ENCODE assay signal across 8 cellular contexts in the genomic region with DNA sequence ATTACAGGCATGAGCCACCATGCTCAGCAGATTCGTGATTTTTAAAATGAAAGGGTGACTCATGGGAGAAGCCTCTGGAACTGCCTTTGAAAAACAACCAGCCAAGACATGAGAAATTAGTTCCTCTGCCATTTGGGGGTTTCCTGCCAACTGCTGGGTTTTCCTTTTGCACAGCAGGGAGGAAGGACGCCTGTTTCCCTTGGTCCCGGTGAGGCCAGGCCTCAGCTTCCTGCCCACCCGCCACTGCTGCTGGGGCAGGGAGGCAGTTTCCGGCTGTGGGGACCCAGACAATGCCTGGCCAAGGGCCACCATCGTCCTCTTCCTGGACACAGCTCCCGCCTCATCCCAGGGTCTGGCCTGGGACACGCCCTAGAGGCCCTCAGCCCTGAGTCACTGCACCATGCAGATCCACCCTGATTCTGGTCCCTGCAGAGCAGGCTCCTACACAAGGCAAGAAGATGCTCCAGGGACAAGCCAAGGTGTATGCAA. TPM values are rescaled to one million over a fixed set of nuclear protein-coding genes. Genes with fewer than 3 reads are reported as not detected.
DNase-seq lines count a peak whose midpoint lies in the region; ATAC-seq and TF ChIP-seq lines count a peak whose summit lies in the region.

No MANE protein-coding gene starts in this region.

- H3K27ac ChIP-seq in RWPE2 (ENCODE audit: poor library complexity, severe bottlenecking), result peak overlapping the region; percentile 82

- H3K4me1 Mint-ChIP-seq in natural killer cell, result peaks cover 21 to 43% of the 10 kb centered on the region in 2 donors
- H3K4me1 Mint-ChIP-seq in type B pancreatic cell (ENCODE audit: unreplicated experiment), result peaks cover 35% of the 10 kb centered on the region

- DNase-seq in GM04504 (ENCODE audit: low read depth), result peak; percentile 76
- no peak for DNase-seq in RWPE2 (ENCODE audit: low spot score)
- DNase-seq in dermis blood vessel endothelial cell, result peak; percentile 98
- peak; percentile 91 for DNase-seq in myocyte (ENCODE audit: low read depth)
- DNase-seq in natural killer cell, result no peak
- no peak for DNase-seq in type B pancreatic cell (ENCODE audit: extremely low spot score, unreplicated experiment)
- no peak for DNase-seq in SKM-1 treated with dmso at 0.1 percent for 144 hours (lab: John Stamatoyannopoulos, UW; ENCODE audit: unreplicated experiment)

- H3K4me3 ChIP-seq in RWPE2 (ENCODE audit: severe bottlenecking), result no peak overlapping the region

- peaks cover under 1% of the 10 kb centered on the region for H3K9me3 ChIP-seq in RWPE2 (ENCODE audit: severe bottlenecking)

- H3K27ac Mint-ChIP-seq in natural killer cell (peak overlapping the region in 1 of 2 donors; percentile 59), type B pancreatic cell (no peak overlapping the region)

- ATAC-seq in RWPE2 (ENCODE audit: low read depth) (peak; percentile 73), natural killer cell (no peak), GM18517 (IDR thresholded peaks at IDR 0.05; ENCODE audit: unreplicated experiment) (no peak)

- H3K4me1 ChIP-seq in RWPE2 (ENCODE audit: insufficient read depth, poor library complexity, severe bottlenecking), result peaks cover 23% of the 10 kb centered on the region

- intact Hi-C loops in natural killer cell (cut with micrococcal nuclease), result no loop called here

- no peaks in the 10 kb centered on the region for H3K9me3 Mint-ChIP-seq in natural killer cell
- no peaks in the 10 kb centered on the region for H3K9me3 Mint-ChIP-seq in type B pancreatic cell

- no peaks in the 10 kb centered on the region for H3K27me3 ChIP-seq in RWPE2 (ENCODE audit: insufficient read depth, poor library complexity, severe bottlenecking)

- H3K27me3 Mint-ChIP-seq in natural killer cell (ENCODE audit: low read depth in 2 of 2), result no peaks in the 10 kb centered on the region
- H3K27me3 Mint-ChIP-seq in type B pancreatic cell, result no peaks in the 10 kb centered on the region

- H3K4me3 Mint-ChIP-seq in natural killer cell (no peak overlapping the region), type B pancreatic cell (no peak overlapping the region)

- TF ChIP-seq CTCF in RWPE2 (IDR thresholded peaks at IDR 0.05; ENCODE audit: poor library complexity, severe bottlenecking) (no peak), natural killer cell (IDR thresholded peaks at IDR 0.05) (no peak), type B pancreatic cell (conservative IDR thresholded peaks at IDR 0.05) (no peak)

- H3K36me3 Mint-ChIP-seq in natural killer cell (no peaks in the 10 kb centered on the region), type B pancreatic cell (peaks cover 8% of the 10 kb centered on the region)

- peaks cover 20% of the 10 kb centered on the region for H3K36me3 ChIP-seq in RWPE2 (ENCODE audit: low read depth)

RNA-seq across cellular contexts. Expression of a gene that starts 10.2 kb away (rescaled TPM):
- total RNA-seq in dermis blood vessel endothelial cell, result 195 and 382 TPM in 2 replicates
- 98.1 and 173 TPM in 2 replicates for total RNA-seq in myocyte
- 47.5 TPM for polyA plus RNA-seq in myocyte (2012)
- total RNA-seq in natural killer cell, result 10 to 100 TPM; 25.1 to 30.3 (median 25.5) TPM
- 16.9 and 25.1 TPM in 2 replicates for total RNA-seq in type B pancreatic cell (ENCODE audit: low replicate concordance)

RNA-seq across cellular contexts. Expression of a gene that starts 40.1 kb away (rescaled TPM):
- total RNA-seq in dermis blood vessel endothelial cell, result 24.4 and 29.6 TPM in 2 replicates
- 25.0 and 31.0 TPM in 2 replicates for total RNA-seq in myocyte
- 18.2 TPM for polyA plus RNA-seq in myocyte (2012)
- 10 to 100 TPM; 45.8 to 66.0 (median 62.7) TPM for total RNA-seq in natural killer cell
- 47.7 and 66.3 TPM in 2 replicates for total RNA-seq in type B pancreatic cell (ENCODE audit: low replicate concordance)

Comparison
In these comparisons a context has a peak if more than half of its experiments do, and no peak if none do; other contexts are left out.
1. DNase-seq: peak in GM04504 (single experiment), dermis blood vessel endothelial cell (single experiment) and myocyte (single experiment); none in RWPE2 (single experiment), natural killer cell (single experiment), type B pancreatic cell (single experiment) and SKM-1 treated with dmso at 0.1 percent for 144 hours (single experiment).